11 cellular contexts compared by ENCODE assay signal in genomic region chr17:18634550-18635263, GRCh38. TPM values are rescaled to one million over a fixed set of nuclear protein-coding genes. Genes with fewer than 3 reads are reported as not detected.
DNase-seq lines count a peak whose midpoint lies in the region; ATAC-seq lines count a peak whose summit lies in the region.
"Not testable (repeated sequence)": the region's sequence is repeated elsewhere in the genome, so short reads cannot be mapped to it uniquely, and the experiment has no call there.
"Had no signal": no experiment of that assay in that cellular context is flagged by ENCODE, and none has a peak within 500 bp of the region (broad histone marks: within the 10 kb centered on the region; RNA-seq: fewer than 3 reads in every experiment).

No MANE protein-coding gene starts in this region.

- ATAC-seq in left ventricle myocardium superior = peak; percentile 29
- peak; percentile 38 to 61 for ATAC-seq in naive thymus-derived CD8-positive, alpha-beta T cell

- not testable (repeated sequence) for H3K9me3 Mint-ChIP-seq in activated naive CD4-positive, alpha-beta T cell treated with anti-CD3 and anti-CD28 coated beads, Interleukin-2, amount 50 U/mL, for 24 hours; naive thymus-derived CD8-positive, alpha-beta T cell

- in situ Hi-C loops in G401 (cut with HindIII; ENCODE audit: low sequenced_read_pairs) = not testable (repeated sequence)

- H3K4me3 Mint-ChIP-seq in activated naive CD4-positive, alpha-beta T cell treated with anti-CD3 and anti-CD28 coated beads, Interleukin-2, amount 50 U/mL, for 24 hours = peak overlapping the region; percentile 70
- H3K4me3 Mint-ChIP-seq in naive thymus-derived CD8-positive, alpha-beta T cell = peak overlapping the region; percentile 9 to 81 (median 64)

- not testable (repeated sequence) for H3K9me3 ChIP-seq in SJCRH30 (replicated peaks); skeletal muscle satellite cell (replicated peaks; ENCODE audit: low read length)

- not testable (repeated sequence) for H3K27me3 ChIP-seq in SJCRH30; skeletal muscle satellite cell (ENCODE audit: control insufficient read depth, insufficient read depth, low read length)

- H3K4me3 ChIP-seq in SJCRH30 (peak overlapping the region; percentile 60), skeletal muscle satellite cell (ENCODE audit: low read length) (peak overlapping the region; percentile 52)

- POLR2A ChIA-PET in naive thymus-derived CD8-positive, alpha-beta T cell (lab: Charles Lee) = not testable (repeated sequence)

- intact Hi-C loops in left ventricle myocardium superior (cut with micrococcal nuclease) = not testable (repeated sequence)

- H3K4me2 ChIP-seq in skeletal muscle satellite cell (ENCODE audit: low read length) = peak overlapping the region; percentile 73

- H3K27ac ChIP-seq in SJCRH30 = not testable (repeated sequence)

- not testable (repeated sequence) for H3K9ac ChIP-seq in skeletal muscle satellite cell (ENCODE audit: low read depth, low read length)

- H3K36me3 ChIP-seq in SJCRH30; skeletal muscle satellite cell (ENCODE audit: insufficient read depth, low read length): not testable (repeated sequence)

- not testable (repeated sequence) for H3K4me1 ChIP-seq in SJCRH30; skeletal muscle satellite cell (ENCODE audit: control insufficient read depth, insufficient read depth, low read length)

- H3K27ac Mint-ChIP-seq in activated naive CD4-positive, alpha-beta T cell treated with anti-CD3 and anti-CD28 coated beads, Interleukin-2, amount 50 U/mL, for 24 hours = not testable (repeated sequence)
- peak overlapping the region in 1 of 10 donors; percentile 9 for H3K27ac Mint-ChIP-seq in naive thymus-derived CD8-positive, alpha-beta T cell

- H3K36me3 Mint-ChIP-seq in activated naive CD4-positive, alpha-beta T cell treated with anti-CD3 and anti-CD28 coated beads, Interleukin-2, amount 50 U/mL, for 24 hours; naive thymus-derived CD8-positive, alpha-beta T cell: not testable (repeated sequence)

- H3K4me1 Mint-ChIP-seq in activated naive CD4-positive, alpha-beta T cell treated with anti-CD3 and anti-CD28 coated beads, Interleukin-2, amount 50 U/mL, for 24 hours; naive thymus-derived CD8-positive, alpha-beta T cell: not testable (repeated sequence)

- not testable (repeated sequence) for H3K27me3 Mint-ChIP-seq in activated naive CD4-positive, alpha-beta T cell treated with anti-CD3 and anti-CD28 coated beads, Interleukin-2, amount 50 U/mL, for 24 hours
- peaks cover 5 to 21% (median 18%) of the 10 kb centered on the region in 5 donors for H3K27me3 Mint-ChIP-seq in naive thymus-derived CD8-positive, alpha-beta T cell

- DNase-seq in G401 (ENCODE audit: low spot score) = peak; percentile 33
- DNase-seq in SJCRH30 = peak; percentile 36 to 56
- peak; percentile 39 for DNase-seq in ecto neural progenitor cell (ENCODE audit: low spot score)
- not testable (repeated sequence) for DNase-seq in left ventricle myocardium superior; naive thymus-derived CD8-positive, alpha-beta T cell

RNA-seq across cellular contexts. Expression of gene TBC1D28, which starts 9.5 kb away (rescaled TPM):
- total RNA-seq in G401 (2014; rRNA removed; shearing (Covaris generic)) = not detected in 2 replicates
- 0.16 and 0.38 TPM in 2 replicates for total RNA-seq in SJCRH30 (2014; rRNA removed; shearing (Covaris generic))
- total RNA-seq in left ventricle myocardium superior = not detected
- not detected for total RNA-seq in naive thymus-derived CD8-positive, alpha-beta T cell
- polyA plus RNA-seq in naive thymus-derived CD8-positive, alpha-beta T cell = not detected
- not detected in 2 replicates for total RNA-seq in skeletal muscle satellite cell (2012; rRNA removed)
- total RNA-seq: CD4-positive, alpha-beta T cell; dermis microvascular lymphatic vessel endothelial cell; GM12878; osteocyte had no signal
- polyA plus RNA-seq: GM12878 had no signal

RNA-seq across cellular contexts. Expression of gene FOXO3B, which starts 47.4 kb away (rescaled TPM):
- total RNA-seq in G401 (2014; rRNA removed; shearing (Covaris generic)) = 1.8 and 4.0 TPM in 2 replicates
- 28.4 TPM in 2 replicates for total RNA-seq in SJCRH30 (2014; rRNA removed; shearing (Covaris generic))
- 1.0 TPM for total RNA-seq in left ventricle myocardium superior
- 1 to 10 TPM; 4.8 to 6.3 TPM for total RNA-seq in naive thymus-derived CD8-positive, alpha-beta T cell
- 1 to 10 TPM in 2 of 3 donors, under 1 TPM in 1; 0.91 to 4.2 (median 3.3) TPM for polyA plus RNA-seq in naive thymus-derived CD8-positive, alpha-beta T cell
- 5.5 and 6.3 TPM in 2 replicates for total RNA-seq in skeletal muscle satellite cell (2012; rRNA removed)
